1 cellular context compared by ENCODE assay signal in genomic region chr19:6125571-6125989, GRCh38.
TF ChIP-seq lines count a peak whose summit lies in the region.

No MANE protein-coding gene starts in this region.

TF ChIP-seq in K562, 482 proteins besides CTCF, POLR2A, EP300 and RAD21 (continued from another document):
- TF ChIP-seq MAFF (IDR thresholded peaks at IDR 0.05; ENCODE audit: low read length) (no peak), L3MBTL2 (IDR thresholded peaks at IDR 0.05) (peak; percentile 24; the same call in 1 of the 2 replicates), HDAC3 (IDR thresholded peaks at IDR 0.05; ENCODE audit: borderline replicate concordance, partially characterized antibody) (no peak)
- TF ChIP-seq, protein P1, sequence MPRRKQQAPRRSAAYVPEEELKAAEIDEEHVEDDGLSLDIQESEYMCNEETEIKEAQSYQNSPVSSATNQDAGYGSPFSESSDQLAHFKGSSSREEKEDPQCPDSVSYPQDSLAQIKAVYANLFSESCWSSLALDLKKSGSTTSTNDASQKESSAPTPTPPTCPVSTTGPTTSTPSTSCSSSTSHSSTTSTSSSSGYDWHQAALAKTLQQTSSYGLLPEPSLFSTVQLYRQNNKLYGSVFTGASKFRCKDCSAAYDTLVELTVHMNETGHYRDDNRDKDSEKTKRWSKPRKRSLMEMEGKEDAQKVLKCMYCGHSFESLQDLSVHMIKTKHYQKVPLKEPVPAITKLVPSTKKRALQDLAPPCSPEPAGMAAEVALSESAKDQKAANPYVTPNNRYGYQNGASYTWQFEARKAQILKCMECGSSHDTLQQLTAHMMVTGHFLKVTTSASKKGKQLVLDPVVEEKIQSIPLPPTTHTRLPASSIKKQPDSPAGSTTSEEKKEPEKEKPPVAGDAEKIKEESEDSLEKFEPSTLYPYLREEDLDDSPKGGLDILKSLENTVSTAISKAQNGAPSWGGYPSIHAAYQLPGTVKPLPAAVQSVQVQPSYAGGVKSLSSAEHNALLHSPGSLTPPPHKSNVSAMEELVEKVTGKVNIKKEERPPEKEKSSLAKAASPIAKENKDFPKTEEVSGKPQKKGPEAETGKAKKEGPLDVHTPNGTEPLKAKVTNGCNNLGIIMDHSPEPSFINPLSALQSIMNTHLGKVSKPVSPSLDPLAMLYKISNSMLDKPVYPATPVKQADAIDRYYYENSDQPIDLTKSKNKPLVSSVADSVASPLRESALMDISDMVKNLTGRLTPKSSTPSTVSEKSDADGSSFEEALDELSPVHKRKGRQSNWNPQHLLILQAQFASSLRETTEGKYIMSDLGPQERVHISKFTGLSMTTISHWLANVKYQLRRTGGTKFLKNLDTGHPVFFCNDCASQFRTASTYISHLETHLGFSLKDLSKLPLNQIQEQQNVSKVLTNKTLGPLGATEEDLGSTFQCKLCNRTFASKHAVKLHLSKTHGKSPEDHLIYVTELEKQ (CRISPR knock-in tag; IDR thresholded peaks at IDR 0.05), result no peak
